Comparison of ENCODE assay signal across 17 cellular contexts in genomic region chr12:84698576-84699333, GRCh38.
"Had no signal": no experiment of that assay in that cellular context is flagged by ENCODE, and none has a peak within 500 bp of the region (broad histone marks: within the 10 kb centered on the region; RNA-seq: fewer than 3 reads in every experiment).

No MANE protein-coding gene starts in this region.

- H3K27me3 ChIP-seq: breast epithelium, esophagus muscularis mucosa, gastrocnemius medialis, sigmoid colon, upper lobe of left lung had no signal

- DNase-seq: activated CD4-positive, alpha-beta T cell treated with anti-CD3 and anti-CD28 coated beads, Interleukin-2, amount 50 U/mL, for 1 hour; activated CD8-positive, alpha-beta T cell treated with anti-CD3 and anti-CD28 coated beads, Interleukin-2, amount 10 ng/mL, durations not matched to agents 7 days and 5 days; activated gamma-delta T cell treated with Interleukin-2 at 50 U/mL for 16 hours; gastrocnemius medialis; hypothalamus; left ventricle myocardium superior; mammary epithelial cell; natural killer cell; sigmoid colon; stimulated activated CD4-positive, alpha-beta T cell treated with anti-CD3 and anti-CD28 coated beads, Interleukin-4, amount 100 ng/mL, for 1 hour; stimulated activated naive CD4-positive, alpha-beta T cell treated with Interleukin-2 at 50 U/mL for 16 hours; upper lobe of left lung had no signal

- H3K9me3 ChIP-seq: breast epithelium, esophagus muscularis mucosa, gastrocnemius medialis, sigmoid colon, thoracic aorta, upper lobe of left lung had no signal

- ATAC-seq: activated CD4-positive, CD25-positive, alpha-beta regulatory T cell treated with anti-CD3 and anti-CD28 coated beads, Interleukin-2, amount 50 U/mL, for 24 hours; activated CD8-positive, alpha-beta T cell treated with anti-CD3 and anti-CD28 coated beads, Interleukin-2, amount 10 ng/mL, durations not matched to agents 7 days and 5 days; gastrocnemius medialis; left ventricle myocardium superior; natural killer cell had no signal

- H3K4me3 ChIP-seq: breast epithelium, coronary artery, esophagus muscularis mucosa, gastrocnemius medialis, sigmoid colon, thoracic aorta, upper lobe of left lung had no signal

- H3K27ac ChIP-seq: breast epithelium, coronary artery, esophagus muscularis mucosa, gastrocnemius medialis, sigmoid colon, thoracic aorta, upper lobe of left lung had no signal

- H3K4me1 ChIP-seq: breast epithelium, esophagus muscularis mucosa, gastrocnemius medialis, sigmoid colon, upper lobe of left lung had no signal

- H3K36me3 ChIP-seq: breast epithelium, esophagus muscularis mucosa, gastrocnemius medialis, sigmoid colon, thoracic aorta, upper lobe of left lung had no signal
